8 cellular contexts compared by ENCODE assay signal in the genomic region with DNA sequence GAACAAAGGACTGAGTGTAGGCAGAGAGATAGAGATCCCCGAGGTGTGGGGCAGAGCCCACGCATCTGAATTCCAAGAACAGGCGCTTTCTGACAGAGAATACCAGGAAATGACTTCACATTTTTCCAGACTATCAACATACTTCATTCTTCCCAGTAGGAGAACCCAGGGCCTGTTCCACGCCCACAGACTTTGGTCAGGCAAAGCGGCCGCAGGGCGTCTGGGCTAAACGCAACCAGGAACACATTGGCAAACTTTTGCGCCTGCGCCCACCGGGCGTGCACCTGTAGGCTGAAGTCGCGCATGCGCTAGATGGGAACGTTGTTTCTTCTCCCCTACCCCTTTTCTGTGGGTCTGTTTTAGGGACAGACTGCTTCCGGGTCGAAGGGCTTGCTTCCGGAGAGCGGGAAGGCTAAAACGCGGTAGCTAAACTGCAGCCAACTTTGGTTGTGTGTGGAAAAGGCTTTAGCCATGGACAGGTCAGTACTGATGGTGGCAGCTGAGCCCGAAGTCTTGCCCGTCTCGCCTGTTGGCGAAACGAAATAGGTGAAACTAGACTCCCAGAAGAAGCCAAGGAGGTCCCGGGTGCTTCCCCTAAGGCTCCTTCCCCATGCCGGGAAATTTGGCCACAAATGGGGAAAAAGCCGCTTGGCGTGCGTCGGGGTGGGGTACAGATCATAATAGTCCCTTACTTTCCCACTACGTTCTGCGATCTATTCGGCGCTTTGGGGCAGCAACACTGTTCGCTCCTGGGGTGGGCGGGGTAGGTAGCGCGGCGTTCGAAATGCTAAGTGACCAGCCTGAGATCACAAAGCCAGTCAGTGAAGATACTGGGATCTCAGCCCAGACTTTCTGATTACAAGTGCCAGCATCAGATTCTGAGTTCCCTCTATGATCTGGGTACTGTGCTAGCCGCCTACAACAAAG. TPM values are rescaled to one million over a fixed set of nuclear protein-coding genes. Genes with fewer than 3 reads are reported as not detected.
A peak's percentile ranks its signal among the peaks of the same experiment; 100 is the strongest.
DNase-seq lines count a peak whose midpoint lies in the region; ATAC-seq and TF ChIP-seq lines count a peak whose summit lies in the region.

A gene (plus strand): TSS at position 384 of the 927 bp plus-strand sequence. CDS start 88 bp downstream, at position 472.

- H2BK15ac ChIP-seq in IMR-90 (ENCODE audit: low read depth, low read length), result no peak within 1 kb of the TSS

- peak within 1 kb of the TSS; percentile 84 for H3K56ac ChIP-seq in IMR-90 (ENCODE audit: extremely low read depth, insufficient read depth, low read length)

- peak; percentile 66 for TF ChIP-seq POLR2A in IMR-90 (IDR thresholded peaks at IDR 0.05; ENCODE audit: low read depth, low read length)

- H3K4me1 ChIP-seq in IMR-90 (ENCODE audit: control insufficient read depth, insufficient read depth, low read length) (no peaks in the 10 kb centered on the region; the same call in 1 of the 2 replicates), mononuclear cell (ENCODE audit: insufficient read depth, low read length) (peaks cover 9% of the 10 kb centered on the region)

- H4K91ac ChIP-seq in IMR-90 (ENCODE audit: insufficient read depth, low read depth, low read length), result peak within 1 kb of the TSS; percentile 75

- H3K23ac ChIP-seq in IMR-90 (ENCODE audit: low read depth, low read length), result peak within 1 kb of the TSS; percentile 65; the same call in 1 of the 2 replicates

- WGBS in IMR-90 (ENCODE audit: extremely low coverage in 2 of 2, insufficient read length in 1 of 2), 2 experiments, result 0% methylated on average over 10 of the region's 44 CpGs; no CpG with 5 or more reads in 1 of the 2 experiments

- H4K8ac ChIP-seq in IMR-90 (ENCODE audit: low read depth in 2 of 2, low read length in 2 of 2), result peak within 1 kb of the TSS; percentile 65 to 97

- H2AK9ac ChIP-seq in IMR-90 (replicated peaks; ENCODE audit: low read depth, low read length, poor library complexity), result peak within 1 kb of the TSS; percentile 29

- peak within 1 kb of the TSS; percentile 73; the same call in 1 of the 2 replicates for H4K5ac ChIP-seq in IMR-90 (ENCODE audit: low read depth, low read length)

- POLR2A ChIA-PET in IMR-90 (lab: Charles Lee; ENCODE audit: unreplicated experiment), result no interaction called here

- peak within 1 kb of the TSS; percentile 45 for H3K27ac ChIP-seq in IMR-90 (ENCODE audit: insufficient read depth, low read length)

- peak; percentile 36; the same call in 1 of the 2 replicates for TF ChIP-seq CTCF in IMR-90 (conservative IDR thresholded peaks at IDR 0.05; ENCODE audit: low read depth, low read length)
- peak; percentile 39 for TF ChIP-seq CTCF in epithelial cell of esophagus (IDR thresholded peaks at IDR 0.05; ENCODE audit: insufficient read depth, low read depth, low read length, missing control alignments)

- H2AK5ac ChIP-seq in IMR-90 (ENCODE audit: low read depth, low read length), result no peak within 1 kb of the TSS; the same call in 1 of the 2 replicates

- H2BK5ac ChIP-seq in IMR-90 (ENCODE audit: low read depth, low read length, poor library complexity, severe bottlenecking), result peak within 1 kb of the TSS; percentile 46

- H3K9me1 ChIP-seq in IMR-90 (ENCODE audit: insufficient read depth, low read length), result no peaks in the 10 kb centered on the region

- no peaks in the 10 kb centered on the region for H4K20me1 ChIP-seq in IMR-90 (ENCODE audit: insufficient read depth, low read length)

- DNase-seq in DMS 273 (lab: John Stamatoyannopoulos, UW; ENCODE audit: unreplicated experiment) (peak; percentile 98), IMR-90 (peak; percentile 99), OCI-M1 (lab: John Stamatoyannopoulos, UW) (peak; percentile 99), activated T-cell treated with anti-CD3 and anti-CD28 coated beads for 4 hours (peak; percentile 94), epithelial cell of esophagus (ENCODE audit: low read depth) (peak; percentile 99)
- DNase-seq in stimulated activated CD8-positive, alpha-beta memory T cell treated with anti-CD3 and anti-CD28 coated beads, Interleukin-4, amount 100 ng/mL, for 1 hour (ENCODE audit: low read depth in 2 of 2, low spot score in 1 of 2), result peak; percentile 95 to 98

- H3K36me3 ChIP-seq in IMR-90 (ENCODE audit: control insufficient read depth, insufficient read depth, low read length), result peaks cover 3% of the 10 kb centered on the region

- 0 out of 2 replicates have a peak, but pooled peaks have one; percentile 23 for TF ChIP-seq RAD21 in IMR-90 (IDR thresholded peaks at IDR 0.05; ENCODE audit: low read length)

- peak within 1 kb of the TSS; percentile 25; the same call in 1 of the 2 replicates for H2BK20ac ChIP-seq in IMR-90 (ENCODE audit: low read depth, low read length)

- dilution Hi-C loops in IMR-90 (cut with HindIII; ENCODE audit: low sequenced_read_pairs, unreplicated experiment), result no loop called here

- peaks cover 4 to 15% of the 10 kb centered on the region in 2 experiments for H3K79me1 ChIP-seq in IMR-90 (ENCODE audit: low read depth in 1 of 2, low read length in 2 of 2)

- intact Hi-C loops in IMR-90 (cut with micrococcal nuclease), result loop anchor here (1.0 to 2.0 kb wide), 3 partner anchors 76 to 355 kb away; a partner anchor contains a TSS

- BruUV-seq in IMR-90 (replicated peaks; lab: Mats Ljungman, UMichigan), result no TSS peak

- H3K14ac ChIP-seq in IMR-90 (replicated peaks; ENCODE audit: low read depth, low read length), result peak within 1 kb of the TSS; percentile 57

- ATAC-seq in GM21528 (IDR thresholded peaks at IDR 0.05; ENCODE audit: low FRiP score, unreplicated experiment), result peak; percentile 92
- peak; percentile 96 for ATAC-seq in IMR-90 (ENCODE audit: low read depth)

- H3K4me3 ChIP-seq in IMR-90 (ENCODE audit: insufficient read depth, low read depth, low read length), result peak within 1 kb of the TSS; percentile 66
- peak within 1 kb of the TSS; percentile 100 for H3K4me3 ChIP-seq in epithelial cell of esophagus (ENCODE audit: low read length)
- peak within 1 kb of the TSS; percentile 94 for H3K4me3 ChIP-seq in mononuclear cell (ENCODE audit: low read length)

- CTCF ChIA-PET in IMR-90 (lab: Yijun Ruan, JAX), result no interaction called here

- in situ Hi-C loops in IMR-90 (cut with MboI; ENCODE audit: low sequenced_read_pairs), result loop anchor here (25.0 kb wide), 1 partner anchor 325 kb away; no protein-coding TSS in a partner anchor

- H3K27me3 ChIP-seq in IMR-90 (ENCODE audit: control insufficient read depth, insufficient read depth, low read length), result no peaks in the 10 kb centered on the region
- no peaks in the 10 kb centered on the region for H3K27me3 ChIP-seq in mononuclear cell (ENCODE audit: insufficient read depth, low read length)

- H3K18ac ChIP-seq in IMR-90 (ENCODE audit: low read depth, low read length), result no peak within 1 kb of the TSS; the same call in 1 of the 2 replicates

- H3K4me2 ChIP-seq in IMR-90 (ENCODE audit: low read depth, low read length), result peak within 1 kb of the TSS; percentile 86

- peak within 1 kb of the TSS; percentile 38; the same call in 1 of the 2 replicates for H2BK120ac ChIP-seq in IMR-90 (ENCODE audit: low read depth, low read length)

- H3K9me3 ChIP-seq in IMR-90 (ENCODE audit: control insufficient read depth, insufficient read depth, low read length), result no peaks in the 10 kb centered on the region
- H3K9me3 ChIP-seq in mononuclear cell (ENCODE audit: low read depth, low read length), result no peaks in the 10 kb centered on the region

- peak within 1 kb of the TSS; percentile 71 for H3K9ac ChIP-seq in IMR-90 (ENCODE audit: low read depth, low read length)

- peak within 1 kb of the TSS; percentile 97 for H2AFZ ChIP-seq in IMR-90 (replicated peaks; ENCODE audit: low read length, poor library complexity)

- peak within 1 kb of the TSS; percentile 64 for H3K4ac ChIP-seq in IMR-90 (ENCODE audit: low read depth, low read length)

TF ChIP-seq in IMR-90, 13 proteins besides CTCF, POLR2A, EP300 and RAD21 (continues in another document):
- 0 out of 2 replicates have a peak, but pooled peaks have one; percentile 5 for TF ChIP-seq SMC3 (IDR thresholded peaks at IDR 0.05; ENCODE audit: low read depth, low read length)
- TF ChIP-seq CHD1 (IDR thresholded peaks at IDR 0.05; ENCODE audit: low read depth, low read length), result no peak
- 0 out of 2 replicates have a peak, but pooled peaks have one; percentile 35 for TF ChIP-seq CEBPB (IDR thresholded peaks at IDR 0.05; ENCODE audit: low read depth, low read length)
- TF ChIP-seq RCOR1 (IDR thresholded peaks at IDR 0.05; ENCODE audit: insufficient replicate concordance, low read length), result peak; percentile 19
- TF ChIP-seq MXI1 (IDR thresholded peaks at IDR 0.05; ENCODE audit: borderline replicate concordance, low read depth, low read length), result 0 out of 2 replicates have a peak, but pooled peaks have one; percentile 12
- TF ChIP-seq BHLHE40 (IDR thresholded peaks at IDR 0.05; ENCODE audit: low read depth, low read length), result no peak
- TF ChIP-seq, protein P1, sequence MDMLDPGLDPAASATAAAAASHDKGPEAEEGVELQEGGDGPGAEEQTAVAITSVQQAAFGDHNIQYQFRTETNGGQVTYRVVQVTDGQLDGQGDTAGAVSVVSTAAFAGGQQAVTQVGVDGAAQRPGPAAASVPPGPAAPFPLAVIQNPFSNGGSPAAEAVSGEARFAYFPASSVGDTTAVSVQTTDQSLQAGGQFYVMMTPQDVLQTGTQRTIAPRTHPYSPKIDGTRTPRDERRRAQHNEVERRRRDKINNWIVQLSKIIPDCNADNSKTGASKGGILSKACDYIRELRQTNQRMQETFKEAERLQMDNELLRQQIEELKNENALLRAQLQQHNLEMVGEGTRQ (IDR thresholded peaks at IDR 0.05; ENCODE audit: low read depth, low read length), result no peak
- no peak; the same call in 1 of the 2 replicates for TF ChIP-seq NFE2L2 (IDR thresholded peaks at IDR 0.05; ENCODE audit: low read depth, low read length)
- TF ChIP-seq MAZ (IDR thresholded peaks at IDR 0.05; ENCODE audit: borderline replicate concordance, low read depth, low read length), result peak; percentile 65; the same call in 1 of the 2 replicates
- TF ChIP-seq MAFK (IDR thresholded peaks at IDR 0.05; ENCODE audit: low read depth, low read length), result no peak
- TF ChIP-seq RFX5 (IDR thresholded peaks at IDR 0.05; ENCODE audit: low read depth, low read length), result no peak
- TF ChIP-seq, protein P2, sequence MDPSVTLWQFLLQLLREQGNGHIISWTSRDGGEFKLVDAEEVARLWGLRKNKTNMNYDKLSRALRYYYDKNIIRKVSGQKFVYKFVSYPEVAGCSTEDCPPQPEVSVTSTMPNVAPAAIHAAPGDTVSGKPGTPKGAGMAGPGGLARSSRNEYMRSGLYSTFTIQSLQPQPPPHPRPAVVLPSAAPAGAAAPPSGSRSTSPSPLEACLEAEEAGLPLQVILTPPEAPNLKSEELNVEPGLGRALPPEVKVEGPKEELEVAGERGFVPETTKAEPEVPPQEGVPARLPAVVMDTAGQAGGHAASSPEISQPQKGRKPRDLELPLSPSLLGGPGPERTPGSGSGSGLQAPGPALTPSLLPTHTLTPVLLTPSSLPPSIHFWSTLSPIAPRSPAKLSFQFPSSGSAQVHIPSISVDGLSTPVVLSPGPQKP (IDR thresholded peaks at IDR 0.05; ENCODE audit: borderline replicate concordance, low read depth, low read length), result no peak

RNA-seq across cellular contexts. Expression of the gene that starts here (rescaled TPM):
- total RNA-seq in IMR-90 (2012; rRNA removed) (54.4 and 69.7 TPM in 2 replicates), mononuclear cell (86.6 TPM)
- 33.7 and 34.5 TPM in 2 replicates for polyA plus RNA-seq in IMR-90 (2012; rRNA removed)
- 3.3 and 4.8 TPM in 2 replicates for polyA plus RNA-seq in IMR-90 (2012; cell fraction: cytosol; rRNA removed)
- 5.3 and 40.5 TPM in 2 replicates for polyA plus RNA-seq in IMR-90 (2012; cell fraction: nucleus; rRNA removed; ENCODE audit: low replicate concordance)

Comparison
In these comparisons a context has a peak if more than half of its experiments do, and no peak if none do; other contexts are left out.
1. Peak in every context shown above with its lines: DNase-seq, ATAC-seq, H3K4me3 ChIP-seq and H3K27ac ChIP-seq.